ENCODE assay signal across 12 cellular contexts in genomic region chr16:30113711-30114333, GRCh38. TPM values are rescaled to one million over a fixed set of nuclear protein-coding genes. Genes with fewer than 3 reads are reported as not detected.
DNase-seq lines count a peak whose midpoint lies in the region; ATAC-seq and TF ChIP-seq lines count a peak whose summit lies in the region.
"Had no signal": no experiment of that assay in that cellular context is flagged by ENCODE, and none has a peak within 500 bp of the region (broad histone marks: within the 10 kb centered on the region; RNA-seq: fewer than 3 reads in every experiment).

No MANE protein-coding gene starts in this region.

- intact Hi-C loops in activated T-helper 1 cell treated with anti-CD3 and anti-CD28 coated beads, Interleukin-12 subunit alpha, Interleukin-12 subunit beta, Interleukin-2, Interleukin-4 antibody, amounts not matched to agents 30 ng/mL and 10 ng/mL and 1 ng/mL, durations not matched to agents 14 hours and 24 hours and 36 hours (cut with micrococcal nuclease) = no loop called here
- intact Hi-C loops in lower lobe of right lung (cut with DNase I) (no loop called here), aorta (cut with DNase I) (loop anchor here in 1 of 2 donors (2.0 to 10.0 kb wide), 2 partner anchors 51 to 295 kb away; no protein-coding TSS in a partner anchor)

- H3K9me3 ChIP-seq in lower lobe of right lung (no peaks in the 10 kb centered on the region), aorta (ENCODE audit: control insufficient read depth, low read length) (no peaks in the 10 kb centered on the region)

- H3K36me3 ChIP-seq in lower lobe of right lung = peaks cover 89% of the 10 kb centered on the region
- H3K36me3 ChIP-seq in aorta (ENCODE audit: control insufficient read depth in 1 of 2, insufficient read depth in 2 of 2, low read length in 1 of 2) = peaks cover 0 to 3% of the 10 kb centered on the region in 2 donors

- H3K36me3 Mint-ChIP-seq in stimulated activated naive CD8-positive, alpha-beta T cell treated with anti-CD3 and anti-CD28 coated beads, Interleukin-15, Interleukin-2, amounts not matched to agents 100 ng/mL and 50 ng/mL, for 24 hours (ENCODE audit: low read depth) = peaks cover 6% of the 10 kb centered on the region
- H3K36me3 Mint-ChIP-seq in activated T-helper 1 cell treated with anti-CD3 and anti-CD28 coated beads, Interleukin-12 subunit alpha, Interleukin-12 subunit beta, Interleukin-2, Interleukin-4 antibody, amounts not matched to agents 30 ng/mL and 10 ng/mL and 1 ng/mL, durations not matched to agents 14 hours and 24 hours and 36 hours (ENCODE audit: low read depth) = peaks cover 9% of the 10 kb centered on the region

- no peaks in the 10 kb centered on the region for H3K27me3 Mint-ChIP-seq in stimulated activated naive CD8-positive, alpha-beta T cell treated with anti-CD3 and anti-CD28 coated beads, Interleukin-15, Interleukin-2, amounts not matched to agents 100 ng/mL and 50 ng/mL, for 24 hours
- no peaks in the 10 kb centered on the region for H3K27me3 Mint-ChIP-seq in stimulated activated naive CD8-positive, alpha-beta T cell treated with anti-CD3 and anti-CD28 coated beads, Interleukin-15, amount 100 ng/mL, for 72 hours
- no peaks in the 10 kb centered on the region for H3K27me3 Mint-ChIP-seq in activated T-helper 1 cell treated with anti-CD3 and anti-CD28 coated beads, Interleukin-12 subunit alpha, Interleukin-12 subunit beta, Interleukin-2, Interleukin-4 antibody, amounts not matched to agents 30 ng/mL and 10 ng/mL and 1 ng/mL, durations not matched to agents 14 hours and 24 hours and 36 hours (ENCODE audit: insufficient read depth)

- H3K4me1 Mint-ChIP-seq in stimulated activated naive CD8-positive, alpha-beta T cell treated with anti-CD3 and anti-CD28 coated beads, Interleukin-15, Interleukin-2, amounts not matched to agents 100 ng/mL and 50 ng/mL, for 24 hours (ENCODE audit: low read depth) = peaks cover 5% of the 10 kb centered on the region
- H3K4me1 Mint-ChIP-seq in stimulated activated naive CD8-positive, alpha-beta T cell treated with anti-CD3 and anti-CD28 coated beads, Interleukin-15, amount 100 ng/mL, for 72 hours = peaks cover 27% of the 10 kb centered on the region
- H3K4me1 Mint-ChIP-seq in activated T-helper 1 cell treated with anti-CD3 and anti-CD28 coated beads, Interleukin-12 subunit alpha, Interleukin-12 subunit beta, Interleukin-2, Interleukin-4 antibody, amounts not matched to agents 30 ng/mL and 10 ng/mL and 1 ng/mL, durations not matched to agents 14 hours and 24 hours and 36 hours (ENCODE audit: low read depth) = no peaks in the 10 kb centered on the region

- no peak for TF ChIP-seq CTCF in lower lobe of right lung (IDR thresholded peaks at IDR 0.05)

- H3K4me3 ChIP-seq in lower lobe of right lung (no peak overlapping the region), aorta (ENCODE audit: low read length in 2 of 2) (no peak overlapping the region)
- H3K4me3 ChIP-seq: lung had no signal

- DNase-seq in stimulated activated naive CD8-positive, alpha-beta T cell treated with anti-CD3 and anti-CD28 coated beads, Interleukin-15, amount 100 ng/mL, for 72 hours = no peak
- DNase-seq in activated T-helper 1 cell treated with anti-CD3 and anti-CD28 coated beads, Interleukin-12 subunit alpha, Interleukin-12 subunit beta, Interleukin-2, Interleukin-4 antibody, amounts not matched to agents 30 ng/mL and 10 ng/mL and 1 ng/mL, durations not matched to agents 14 hours and 24 hours and 36 hours (ENCODE audit: low spot score) = no peak
- no peak for DNase-seq in lower lobe of right lung
- no peak for DNase-seq in aorta
- DNase-seq in stimulated activated CD8-positive, alpha-beta memory T cell treated with anti-CD3 and anti-CD28 coated beads, Interleukin-4, amount 100 ng/mL, for 48 hours = no peak
- DNase-seq in NCI-H2029 (lab: John Stamatoyannopoulos, UW) = no peak
- DNase-seq in stimulated activated CD4-positive, alpha-beta T cell treated with anti-CD3 and anti-CD28 coated beads, Interleukin-2, amount 100 ng/mL, for 48 hours = no peak
- DNase-seq: AML-193, DMS79, NCI-H1048 had no signal

- H3K4me3 Mint-ChIP-seq in stimulated activated naive CD8-positive, alpha-beta T cell treated with anti-CD3 and anti-CD28 coated beads, Interleukin-15, Interleukin-2, amounts not matched to agents 100 ng/mL and 50 ng/mL, for 24 hours = no peak overlapping the region
- H3K4me3 Mint-ChIP-seq in stimulated activated naive CD8-positive, alpha-beta T cell treated with anti-CD3 and anti-CD28 coated beads, Interleukin-15, amount 100 ng/mL, for 72 hours = no peak overlapping the region
- no peak overlapping the region for H3K4me3 Mint-ChIP-seq in activated T-helper 1 cell treated with anti-CD3 and anti-CD28 coated beads, Interleukin-12 subunit alpha, Interleukin-12 subunit beta, Interleukin-2, Interleukin-4 antibody, amounts not matched to agents 30 ng/mL and 10 ng/mL and 1 ng/mL, durations not matched to agents 14 hours and 24 hours and 36 hours

- no peaks in the 10 kb centered on the region for H3K9me3 Mint-ChIP-seq in stimulated activated naive CD8-positive, alpha-beta T cell treated with anti-CD3 and anti-CD28 coated beads, Interleukin-15, Interleukin-2, amounts not matched to agents 100 ng/mL and 50 ng/mL, for 24 hours
- no peaks in the 10 kb centered on the region for H3K9me3 Mint-ChIP-seq in stimulated activated naive CD8-positive, alpha-beta T cell treated with anti-CD3 and anti-CD28 coated beads, Interleukin-15, amount 100 ng/mL, for 72 hours
- no peaks in the 10 kb centered on the region for H3K9me3 Mint-ChIP-seq in activated T-helper 1 cell treated with anti-CD3 and anti-CD28 coated beads, Interleukin-12 subunit alpha, Interleukin-12 subunit beta, Interleukin-2, Interleukin-4 antibody, amounts not matched to agents 30 ng/mL and 10 ng/mL and 1 ng/mL, durations not matched to agents 14 hours and 24 hours and 36 hours

- no peaks in the 10 kb centered on the region for H3K27me3 ChIP-seq in lower lobe of right lung (ENCODE audit: low read depth)
- H3K27me3 ChIP-seq in aorta (ENCODE audit: control insufficient read depth in 1 of 2, insufficient read depth in 2 of 2, low read length in 1 of 2) = no peaks in the 10 kb centered on the region

- H3K27ac Mint-ChIP-seq in stimulated activated naive CD8-positive, alpha-beta T cell treated with anti-CD3 and anti-CD28 coated beads, Interleukin-15, Interleukin-2, amounts not matched to agents 100 ng/mL and 50 ng/mL, for 24 hours = peak overlapping the region; percentile 2
- H3K27ac Mint-ChIP-seq in stimulated activated naive CD8-positive, alpha-beta T cell treated with anti-CD3 and anti-CD28 coated beads, Interleukin-15, amount 100 ng/mL, for 72 hours = no peak overlapping the region
- peak overlapping the region; percentile 40 for H3K27ac Mint-ChIP-seq in activated T-helper 1 cell treated with anti-CD3 and anti-CD28 coated beads, Interleukin-12 subunit alpha, Interleukin-12 subunit beta, Interleukin-2, Interleukin-4 antibody, amounts not matched to agents 30 ng/mL and 10 ng/mL and 1 ng/mL, durations not matched to agents 14 hours and 24 hours and 36 hours

- peak overlapping the region; percentile 27 for H3K27ac ChIP-seq in lower lobe of right lung
- no peak overlapping the region for H3K27ac ChIP-seq in aorta (ENCODE audit: low read depth in 1 of 2, low read length in 2 of 2)

- 87 to 91% methylated on average over 20 of the region's 20 CpGs for WGBS in aorta, 2 donors

- no peak for ATAC-seq in stimulated activated naive CD8-positive, alpha-beta T cell treated with anti-CD3 and anti-CD28 coated beads, Interleukin-15, amount 100 ng/mL, for 72 hours
- ATAC-seq in lower lobe of right lung (no peak), aorta (ENCODE audit: low FRiP score) (peak; percentile 20)

- peaks cover 16% of the 10 kb centered on the region for H3K4me1 ChIP-seq in lower lobe of right lung
- H3K4me1 ChIP-seq in aorta (ENCODE audit: control insufficient read depth in 1 of 2, insufficient read depth in 2 of 2, low read length in 2 of 2) = no peaks in the 10 kb centered on the region

RNA-seq across cellular contexts. Expression of gene GDPD3, which starts 0.5 kb away (rescaled TPM):
- total RNA-seq in activated T-helper 1 cell treated with anti-CD3 and anti-CD28 coated beads, Interleukin-12 subunit alpha, Interleukin-12 subunit beta, Interleukin-2, Interleukin-4 antibody, amounts not matched to agents 30 ng/mL and 10 ng/mL and 1 ng/mL, durations not matched to agents 14 hours and 24 hours and 36 hours = 4.3 and 6.3 TPM in 2 replicates
- total RNA-seq in lower lobe of right lung = 14.4 TPM
- 10 to 100 TPM in 1 of 2 donors, 1 to 10 TPM in 1; 6.0 to 18.1 TPM for total RNA-seq in aorta
- 10 to 100 TPM in 1 of 2 donors, 1 to 10 TPM in 1; 2.1 to 22.8 TPM for polyA plus RNA-seq in aorta

RNA-seq across cellular contexts. Expression of gene MAPK3, which starts 9.2 kb away (rescaled TPM):
- total RNA-seq in activated T-helper 1 cell treated with anti-CD3 and anti-CD28 coated beads, Interleukin-12 subunit alpha, Interleukin-12 subunit beta, Interleukin-2, Interleukin-4 antibody, amounts not matched to agents 30 ng/mL and 10 ng/mL and 1 ng/mL, durations not matched to agents 14 hours and 24 hours and 36 hours = 53.7 and 58.3 TPM in 2 replicates
- total RNA-seq in lower lobe of right lung (84.6 TPM), aorta (100 to 1,000 TPM in 1 of 2 donors, 10 to 100 TPM in 1; 95.0 to 138 TPM)
- polyA plus RNA-seq in aorta = 100 to 1,000 TPM; 110 to 135 TPM

RNA-seq across cellular contexts. Expression of gene YPEL3, which starts 17.8 kb away (rescaled TPM):
- 14.5 and 15.1 TPM in 2 replicates for total RNA-seq in activated T-helper 1 cell treated with anti-CD3 and anti-CD28 coated beads, Interleukin-12 subunit alpha, Interleukin-12 subunit beta, Interleukin-2, Interleukin-4 antibody, amounts not matched to agents 30 ng/mL and 10 ng/mL and 1 ng/mL, durations not matched to agents 14 hours and 24 hours and 36 hours
- 113 TPM for total RNA-seq in lower lobe of right lung
- total RNA-seq in aorta = 10 to 100 TPM; 66.0 to 90.3 TPM
- polyA plus RNA-seq in aorta = 100 to 1,000 TPM in 1 of 2 donors, 10 to 100 TPM in 1; 94.2 to 240 TPM

RNA-seq across cellular contexts. Expression of gene TBX6, which starts 22.1 kb away (rescaled TPM):
- total RNA-seq in activated T-helper 1 cell treated with anti-CD3 and anti-CD28 coated beads, Interleukin-12 subunit alpha, Interleukin-12 subunit beta, Interleukin-2, Interleukin-4 antibody, amounts not matched to agents 30 ng/mL and 10 ng/mL and 1 ng/mL, durations not matched to agents 14 hours and 24 hours and 36 hours = 1.6 and 1.8 TPM in 2 replicates
- 1.6 TPM for total RNA-seq in lower lobe of right lung
- total RNA-seq in aorta = 1 to 10 TPM in 1 of 2 donors, under 1 TPM in 1; 0.62 to 1.4 TPM
- 1 to 10 TPM in 1 of 2 donors, not detected in 1; 1.7 TPM for polyA plus RNA-seq in aorta

RNA-seq across cellular contexts. Expression of gene PPP4C, which starts 38.0 kb away (rescaled TPM):
- total RNA-seq in activated T-helper 1 cell treated with anti-CD3 and anti-CD28 coated beads, Interleukin-12 subunit alpha, Interleukin-12 subunit beta, Interleukin-2, Interleukin-4 antibody, amounts not matched to agents 30 ng/mL and 10 ng/mL and 1 ng/mL, durations not matched to agents 14 hours and 24 hours and 36 hours = 133 and 147 TPM in 2 replicates
- 68.9 TPM for total RNA-seq in lower lobe of right lung
- total RNA-seq in aorta = 10 to 100 TPM; 50.2 to 51.0 TPM
- polyA plus RNA-seq in aorta = 10 to 100 TPM; 58.0 to 70.3 TPM

Comparison
In these comparisons a context has a peak if more than half of its experiments do, and no peak if none do; other contexts are left out.
1. H3K27ac Mint-ChIP-seq: peak in stimulated activated naive CD8-positive, alpha-beta T cell treated with anti-CD3 and anti-CD28 coated beads, Interleukin-15, Interleukin-2, amounts not matched to agents 100 ng/mL and 50 ng/mL, for 24 hours (single experiment) and activated T-helper 1 cell treated with anti-CD3 and anti-CD28 coated beads, Interleukin-12 subunit alpha, Interleukin-12 subunit beta, Interleukin-2, Interleukin-4 antibody, amounts not matched to agents 30 ng/mL and 10 ng/mL and 1 ng/mL, durations not matched to agents 14 hours and 24 hours and 36 hours (single experiment); none in stimulated activated naive CD8-positive, alpha-beta T cell treated with anti-CD3 and anti-CD28 coated beads, Interleukin-15, amount 100 ng/mL, for 72 hours (0 of 2).